ENCODE assay signal across 26 cellular contexts in genomic region chr9:84738353-84738752, GRCh38.
"Had no signal": no experiment of that assay in that cellular context is flagged by ENCODE, and none has a peak within 500 bp of the region (broad histone marks: within the 10 kb centered on the region; RNA-seq: fewer than 3 reads in every experiment).

No MANE protein-coding gene starts in this region.

- H3K27ac ChIP-seq: brain microvascular endothelial cell, cardiac muscle cell had no signal

- H3K36me3 Mint-ChIP-seq: activated naive CD4-positive, alpha-beta T cell treated with anti-CD3 and anti-CD28 coated beads, Interleukin-2, amount 10 ng/mL, durations not matched to agents 7 days and 5 days; activated naive CD8-positive, alpha-beta T cell treated with anti-CD3 and anti-CD28 coated beads for 36 hours had no signal

- H3K4me3 Mint-ChIP-seq: activated B cell treated with CpG ODN at 0.5 μM for 24 hours; activated CD4-positive, alpha-beta memory T cell treated with anti-CD3 and anti-CD28 coated beads, Interleukin-2, amount 10 ng/mL, durations not matched to agents 7 days and 5 days; activated CD4-positive, alpha-beta T cell treated with anti-CD3 and anti-CD28 coated beads, Interleukin-2, amount 10 ng/mL, durations not matched to agents 24 days and 14 days; activated naive CD4-positive, alpha-beta T cell treated with anti-CD3 and anti-CD28 coated beads, Interleukin-2, amount 10 ng/mL, durations not matched to agents 7 days and 5 days; activated naive CD8-positive, alpha-beta T cell treated with anti-CD3 and anti-CD28 coated beads for 36 hours; T-helper 17 cell had no signal

- H3K4me3 ChIP-seq: cardiac muscle cell had no signal

- H3K9me3 Mint-ChIP-seq: activated B cell treated with CpG ODN at 0.5 μM for 24 hours; activated CD4-positive, alpha-beta memory T cell treated with anti-CD3 and anti-CD28 coated beads, Interleukin-2, amount 10 ng/mL, durations not matched to agents 7 days and 5 days; activated CD4-positive, alpha-beta T cell treated with anti-CD3 and anti-CD28 coated beads, Interleukin-2, amount 10 ng/mL, durations not matched to agents 24 days and 14 days; activated naive CD4-positive, alpha-beta T cell treated with anti-CD3 and anti-CD28 coated beads, Interleukin-2, amount 10 ng/mL, durations not matched to agents 7 days and 5 days; activated naive CD8-positive, alpha-beta T cell treated with anti-CD3 and anti-CD28 coated beads for 36 hours; activated T-helper 2 cell treated with anti-CD3 and anti-CD28 coated beads, Interferon-gamma antibody, Interleukin-2, Interleukin-4, amounts not matched to agents 10 μg/mL and 5 μg/mL and 100 μg/mL, durations not matched to agents 14 hours and 24 hours and 36 hours had no signal

- H3K27me3 Mint-ChIP-seq: activated B cell treated with CpG ODN at 0.5 μM for 24 hours; activated CD4-positive, alpha-beta memory T cell treated with anti-CD3 and anti-CD28 coated beads, Interleukin-2, amount 10 ng/mL, durations not matched to agents 7 days and 5 days; activated naive CD4-positive, alpha-beta T cell treated with anti-CD3 and anti-CD28 coated beads, Interleukin-2, amount 10 ng/mL, durations not matched to agents 7 days and 5 days; activated naive CD8-positive, alpha-beta T cell treated with anti-CD3 and anti-CD28 coated beads for 36 hours had no signal

- H3K27me3 ChIP-seq: brain microvascular endothelial cell, cardiac muscle cell had no signal

- H3K4me1 Mint-ChIP-seq: activated B cell treated with CpG ODN at 0.5 μM for 24 hours; activated CD4-positive, alpha-beta T cell treated with anti-CD3 and anti-CD28 coated beads, Interleukin-2, amount 10 ng/mL, durations not matched to agents 24 days and 14 days; activated naive CD4-positive, alpha-beta T cell treated with anti-CD3 and anti-CD28 coated beads, Interleukin-2, amount 10 ng/mL, durations not matched to agents 7 days and 5 days; activated naive CD8-positive, alpha-beta T cell treated with anti-CD3 and anti-CD28 coated beads for 36 hours; T-helper 17 cell had no signal

- H3K36me3 ChIP-seq: brain microvascular endothelial cell, cardiac muscle cell had no signal

- FAIRE-seq: TTC549 had no signal

- DNase-seq: activated B cell treated with CpG ODN at 0.5 μM for 24 hours; activated CD4-positive, alpha-beta memory T cell treated with anti-CD3 and anti-CD28 coated beads, Interleukin-2, amount 10 ng/mL, durations not matched to agents 7 days and 5 days; activated CD4-positive, alpha-beta T cell treated with anti-CD3 and anti-CD28 coated beads for 1 hour; activated CD4-positive, alpha-beta T cell treated with anti-CD3 and anti-CD28 coated beads, Interleukin-2, amount 10 ng/mL, durations not matched to agents 24 days and 14 days; activated gamma-delta T cell treated with Interleukin-2 at 50 U/mL for 16 hours; activated naive CD4-positive, alpha-beta T cell treated with anti-CD3 and anti-CD28 coated beads, Interleukin-2, amount 10 ng/mL, durations not matched to agents 7 days and 5 days; activated naive CD8-positive, alpha-beta T cell treated with anti-CD3 and anti-CD28 coated beads for 36 hours; activated T-cell treated with anti-CD3 and anti-CD28 coated beads for 4 hours; activated T-cell treated with anti-CD3 and anti-CD28 coated beads, Interleukin-2, amount 50 U/mL, for 48 hours; brain microvascular endothelial cell; Kasumi-1; KBM-7; NCI-H1105 treated with DMSO at 0.1 percent for 48 hours; NCI-H1436 treated with DMSO at 0.1 percent for 48 hours; NCI-H187 treated with DMSO at 0.1 percent for 48 hours; NCI-H2081 treated with DMSO at 0.1 percent for 48 hours; NCI-H2171; NCI-H226; NCI-H526 treated with DMSO at 0.1 percent for 48 hours; NCI-H82; SIG-M5; T-helper 17 cell; T-helper 9 cell had no signal

- ATAC-seq: T-helper 17 cell had no signal

- H3K27ac Mint-ChIP-seq: activated B cell treated with CpG ODN at 0.5 μM for 24 hours; activated CD4-positive, alpha-beta memory T cell treated with anti-CD3 and anti-CD28 coated beads, Interleukin-2, amount 10 ng/mL, durations not matched to agents 7 days and 5 days; activated CD4-positive, alpha-beta T cell treated with anti-CD3 and anti-CD28 coated beads, Interleukin-2, amount 10 ng/mL, durations not matched to agents 24 days and 14 days; activated naive CD4-positive, alpha-beta T cell treated with anti-CD3 and anti-CD28 coated beads, Interleukin-2, amount 10 ng/mL, durations not matched to agents 7 days and 5 days; activated naive CD8-positive, alpha-beta T cell treated with anti-CD3 and anti-CD28 coated beads for 36 hours; activated T-helper 2 cell treated with anti-CD3 and anti-CD28 coated beads, Interferon-gamma antibody, Interleukin-2, Interleukin-4, amounts not matched to agents 10 μg/mL and 5 μg/mL and 100 μg/mL, durations not matched to agents 14 hours and 24 hours and 36 hours; T-helper 17 cell had no signal
